In genomic region chr2:127884436-127884835, GRCh38 we compare ENCODE assay signal across 8 cellular contexts. TPM values are rescaled to one million over a fixed set of nuclear protein-coding genes. Genes with fewer than 3 reads are reported as not detected.
DNase-seq lines count a peak whose midpoint lies in the region; ATAC-seq and TF ChIP-seq lines count a peak whose summit lies in the region.

No MANE protein-coding gene starts in this region.

- no peak for TF ChIP-seq CTCF in esophagus muscularis mucosa (IDR thresholded peaks at IDR 0.05)

- DNase-seq in EL: peak; percentile 58
- peak; percentile 65 for DNase-seq in RKO (ENCODE audit: low spot score)
- DNase-seq in esophagus muscularis mucosa (ENCODE audit: extremely low spot score): no peak
- peak; percentile 6 for DNase-seq in pons (ENCODE audit: low spot score)
- no peak for DNase-seq in HT-29 (ENCODE audit: low spot score)
- no peak for DNase-seq in left lobe of liver (ENCODE audit: low spot score)

- H3K27ac ChIP-seq in esophagus muscularis mucosa (replicated peaks in 1 of 4): peak overlapping the region; percentile 88 to 93 (median 92)

- no peaks in the 10 kb centered on the region for H3K9me3 ChIP-seq in esophagus muscularis mucosa

- ATAC-seq in HG03439 (IDR thresholded peaks at IDR 0.05; ENCODE audit: unreplicated experiment): no peak
- ATAC-seq in HG02852 (IDR thresholded peaks at IDR 0.05; ENCODE audit: unreplicated experiment): no peak
- ATAC-seq in left lobe of liver: no peak

- peak overlapping the region; percentile 66 to 83 (median 71) for H3K4me3 ChIP-seq in esophagus muscularis mucosa

- intact Hi-C loops in esophagus muscularis mucosa (cut with DNase I): loop anchor here (10.0 kb wide), 1 partner anchor 210 kb away; the partner anchor contains the start of gene UGGT1

- peaks cover 0 to 38% (median 18%) of the 10 kb centered on the region in 4 donors for H3K36me3 ChIP-seq in esophagus muscularis mucosa

- no peak for TF ChIP-seq EP300 in esophagus muscularis mucosa (IDR thresholded peaks at IDR 0.05)

- H3K4me1 ChIP-seq in esophagus muscularis mucosa: peaks cover 50 to 72% (median 68%) of the 10 kb centered on the region in 4 donors

- WGBS in esophagus muscularis mucosa: 25% methylated on average over 10 of the region's 10 CpGs

- no peaks in the 10 kb centered on the region for H3K27me3 ChIP-seq in esophagus muscularis mucosa

- TF ChIP-seq POLR2A in esophagus muscularis mucosa (IDR thresholded peaks at IDR 0.05; ENCODE audit: low read depth): no peak

RNA-seq across cellular contexts. Expression of gene AMMECR1L, which starts 1.3 kb away (rescaled TPM):
- total RNA-seq in esophagus muscularis mucosa (10 to 100 TPM; 10.4 to 13.2 (median 11.4) TPM), left lobe of liver (6.4 TPM)
- 8.7 and 10.5 TPM in 2 replicates for total RNA-seq in HT-29 (2014; rRNA removed; shearing (Covaris generic))

RNA-seq across cellular contexts. Expression of gene POLR2D, which starts 26.5 kb away (rescaled TPM):
- total RNA-seq in esophagus muscularis mucosa (10 to 100 TPM; 13.7 to 18.5 (median 14.7) TPM), left lobe of liver (15.3 TPM)
- total RNA-seq in HT-29 (2014; rRNA removed; shearing (Covaris generic)): 14.0 and 17.8 TPM in 2 replicates

Comparison
In these comparisons a context has a peak if more than half of its experiments do, and no peak if none do; other contexts are left out.
1. DNase-seq: peak in EL (single experiment), RKO (single experiment) and pons (single experiment); none in esophagus muscularis mucosa (single experiment), HT-29 (single experiment) and left lobe of liver (single experiment).